Comparison of ENCODE assay signal across 9 cellular contexts in genomic region chr14:38255673-38256357, GRCh38. TPM values are rescaled to one million over a fixed set of nuclear protein-coding genes. Genes with fewer than 3 reads are reported as not detected.
DNase-seq lines count a peak whose midpoint lies in the region; FAIRE-seq and TF ChIP-seq lines count a peak whose summit lies in the region.
"Had no signal": no experiment of that assay in that cellular context is flagged by ENCODE, and none has a peak within 500 bp of the region (broad histone marks: within the 10 kb centered on the region; RNA-seq: fewer than 3 reads in every experiment).

Gene CLEC14A, minus strand, starts transcription at chr14:38256093. Its CDS starts 71 bp downstream, at chr14:38256022.

- WGBS in H9 (ENCODE audit: extremely low coverage, insufficient read length, low lambda C conversion rate) = no CpG with 5 or more reads among the region's 60 CpGs
- 6 to 19% (median 17%) methylated on average over 54 to 60 of the region's 60 CpGs for WGBS in small intestine, 3 donors

- no peak within 1 kb of the TSS for H3K9ac ChIP-seq in H9 (ENCODE audit: extremely low read depth, insufficient read length, low read length)

- FAIRE-seq in small intestine (lab: Jason Lieb, UNC) = no peak

- no peak within 1 kb of the TSS for H2BK20ac ChIP-seq in H9 (ENCODE audit: low read depth, low read length, poor library complexity, severe bottlenecking)

- H3K4me1 Mint-ChIP-seq in H9 = peaks cover 9 to 11% of the 10 kb centered on the region in 2 experiments

- peaks cover 29% of the 10 kb centered on the region for H3K27me3 ChIP-seq in H9 (ENCODE audit: insufficient read depth, low read length)
- peaks cover 0 to 8% of the 10 kb centered on the region in 2 donors for H3K27me3 ChIP-seq in small intestine (ENCODE audit: control insufficient read depth in 2 of 2, insufficient read depth in 2 of 2, low read length in 2 of 2)
- H3K27me3 ChIP-seq in BE2C = no peaks in the 10 kb centered on the region

- no peak within 1 kb of the TSS for H3K23ac ChIP-seq in H9 (ENCODE audit: insufficient read length, low read depth, low read length)

- no peak within 1 kb of the TSS for H3K18ac ChIP-seq in H9 (ENCODE audit: insufficient read length, low read depth, low read length)

- DNase-seq in H9 = peak; percentile 64
- peak; percentile 13 for DNase-seq in astrocyte of the spinal cord (ENCODE audit: low read depth, low spot score)
- peak; percentile 52 for DNase-seq in iPS-NIHi7 (ENCODE audit: extremely low spot score)
- DNase-seq in small intestine = no peak
- DNase-seq in BE2C = no peak
- no peak for DNase-seq in KG1 (lab: John Stamatoyannopoulos, UW)
- DNase-seq in superior temporal gyrus (ENCODE audit: extremely low spot score) = no peak
- DNase-seq in NCI-H1417 treated with DMSO at 0.1 percent for 48 hours (lab: John Stamatoyannopoulos, UW) = no peak

- no peak within 1 kb of the TSS for H2BK5ac ChIP-seq in H9 (ENCODE audit: insufficient read length, low read length)

- TF ChIP-seq CTCF in H9 (conservative IDR thresholded peaks at IDR 0.05) = peak; percentile 34; the same call in 1 of the 3 replicates
- TF ChIP-seq CTCF in astrocyte of the spinal cord (IDR thresholded peaks at IDR 0.05; ENCODE audit: low read depth, low read length) = no peak
- TF ChIP-seq CTCF in BE2C (IDR thresholded peaks at IDR 0.05; ENCODE audit: low read depth, low read length) = no peak

- no peak within 1 kb of the TSS for H2AK5ac ChIP-seq in H9 (ENCODE audit: insufficient read length, low read length)

- no peaks in the 10 kb centered on the region for H3K79me2 ChIP-seq in H9 (ENCODE audit: insufficient read depth, low read length)

- no peak within 1 kb of the TSS for H2BK15ac ChIP-seq in H9 (ENCODE audit: low read depth, low read length)

- H3K4me1 ChIP-seq in H9 (ENCODE audit: insufficient read depth, low read length) (0 out of 2 replicates have a peak, but pooled peaks cover 2% of the 10 kb centered on the region), small intestine (ENCODE audit: control insufficient read depth in 2 of 2, insufficient read depth in 1 of 2, low read depth in 1 of 2, low read length in 1 of 2) (no peaks in the 10 kb centered on the region), BE2C (no peaks in the 10 kb centered on the region)

- peaks cover 13% of the 10 kb centered on the region for H3K23me2 ChIP-seq in H9 (ENCODE audit: insufficient read length, low read depth, low read length, poor library complexity, severe bottlenecking)

- no peak within 1 kb of the TSS for H4K5ac ChIP-seq in H9 (ENCODE audit: insufficient read length, low read depth, low read length)

- no peak within 1 kb of the TSS for H4K91ac ChIP-seq in H9 (ENCODE audit: insufficient read length, low read depth, low read length)

- H3K4me3 Mint-ChIP-seq in H9 = peak within 1 kb of the TSS; percentile 59 to 71

- no peak within 1 kb of the TSS; the same call in 1 of the 2 replicates for H3K14ac ChIP-seq in H9 (ENCODE audit: insufficient read depth, low read length)

- peaks cover 81% of the 10 kb centered on the region for H3K27me3 Mint-ChIP-seq in H9 (ENCODE audit: low read depth)

- H3K9me3 ChIP-seq in H9 (ENCODE audit: control insufficient read depth, low read depth, low read length) (no peaks in the 10 kb centered on the region), small intestine (ENCODE audit: control insufficient read depth, low read depth) (no peaks in the 10 kb centered on the region), BE2C (no peaks in the 10 kb centered on the region; the same call in 1 of the 2 replicates)

- H3K27ac ChIP-seq in H9 (ENCODE audit: insufficient read length, low read depth, low read length) (no peak within 1 kb of the TSS), small intestine (ENCODE audit: low read depth in 1 of 2, low read length in 1 of 2) (peak within 1 kb of the TSS; percentile 5 to 88)
- H3K27ac ChIP-seq: epithelial cell of prostate had no signal

- no peak within 1 kb of the TSS for H2BK120ac ChIP-seq in H9 (ENCODE audit: low read depth, low read length, poor library complexity, severe bottlenecking)

- H2BK12ac ChIP-seq in H9 (ENCODE audit: insufficient read length, low read depth, low read length) = no peak within 1 kb of the TSS

- H3K79me1 ChIP-seq in H9 (ENCODE audit: insufficient read depth, low read depth, low read length, poor library complexity, severe bottlenecking) = no peaks in the 10 kb centered on the region

- H3K4ac ChIP-seq in H9 (ENCODE audit: low read depth, low read length) = no peak within 1 kb of the TSS

- in situ Hi-C loops in astrocyte of the spinal cord (cut with HindIII; ENCODE audit: low sequenced_read_pairs) = no loop called here

- H3K9me3 Mint-ChIP-seq in H9 = no peaks in the 10 kb centered on the region; a peak in 1 of 5 replicates

- peak within 1 kb of the TSS; percentile 72 for H3K4me2 ChIP-seq in H9 (ENCODE audit: insufficient read depth, insufficient read length, low read length)

- no peaks in the 10 kb centered on the region for H4K20me1 ChIP-seq in H9 (ENCODE audit: control insufficient read depth, insufficient read depth, insufficient read length)

- no peak within 1 kb of the TSS for H3K27ac Mint-ChIP-seq in H9

- no peak within 1 kb of the TSS for H2AFZ ChIP-seq in H9 (ENCODE audit: low read length)

- H3K4me3 ChIP-seq in astrocyte of the spinal cord (ENCODE audit: low read depth, low read length) (peak within 1 kb of the TSS; percentile 30), small intestine (ENCODE audit: low read depth in 1 of 2, low read length in 2 of 2) (peak within 1 kb of the TSS; percentile 30 to 33), BE2C (ENCODE audit: low read depth, low read length) (no peak within 1 kb of the TSS)

- no peak within 1 kb of the TSS for H4K8ac ChIP-seq in H9 (replicated peaks; ENCODE audit: insufficient read length, low read depth, low read length)

- H3K36me3 Mint-ChIP-seq in H9 (ENCODE audit: insufficient read depth in 1 of 3, low read depth in 3 of 3) = no peaks in the 10 kb centered on the region; a peak in 1 of 7 replicates

- no peak within 1 kb of the TSS for H3K56ac ChIP-seq in H9 (ENCODE audit: insufficient read length, low read depth, low read length)

- H3K36me3 ChIP-seq in small intestine (ENCODE audit: control insufficient read depth in 2 of 2, insufficient read depth in 2 of 2, low read length in 2 of 2) = no peaks in the 10 kb centered on the region
- H3K36me3 ChIP-seq in BE2C = no peaks in the 10 kb centered on the region

- H3T11ph ChIP-seq in H9 (ENCODE audit: low read length) = no peak within 1 kb of the TSS

RNA-seq across cellular contexts. Expression of gene CLEC14A, which starts in this region (rescaled TPM):
- not detected in 2 replicates for total RNA-seq in H9 (2021)
- 10 to 100 TPM in 1 of 3 donors, 1 to 10 TPM in 1, under 1 TPM in 1; 0.45 to 47.7 (median 1.9) TPM for polyA plus RNA-seq in small intestine
- polyA plus RNA-seq in BE2C (2012; ENCODE audit: insufficient read depth, insufficient read length, low read depth) = 0.90 TPM

Comparison
In these comparisons a context has a peak if more than half of its experiments do, and no peak if none do; other contexts are left out.
1. Peak in DNase-seq and H3K4me2 ChIP-seq in H9; RNA of the gene not detected or under 1 TPM.
2. DNase-seq: peak in astrocyte of the spinal cord (single experiment) and iPS-NIHi7 (single experiment); none in small intestine (single experiment), BE2C (single experiment), KG1 (single experiment), superior temporal gyrus (single experiment) and NCI-H1417 treated with DMSO at 0.1 percent for 48 hours (single experiment).